In genomic region chr10:77898323-77899079, GRCh38 we compare ENCODE assay signal across 9 cellular contexts. TPM values are rescaled to one million over a fixed set of nuclear protein-coding genes. Genes with fewer than 3 reads are reported as not detected.
DNase-seq lines count a peak whose midpoint lies in the region; ATAC-seq and TF ChIP-seq lines count a peak whose summit lies in the region.
"Had no signal": no experiment of that assay in that cellular context is flagged by ENCODE, and none has a peak within 500 bp of the region (broad histone marks: within the 10 kb centered on the region; RNA-seq: fewer than 3 reads in every experiment).

No MANE protein-coding gene starts in this region.

- no peak overlapping the region for H3K4me3 ChIP-seq in SK-N-SH (ENCODE audit: low read depth in 2 of 2, low read length in 1 of 2)
- H3K4me3 ChIP-seq: GM23248 had no signal

- peak; percentile 79 for ATAC-seq in HG03442 (IDR thresholded peaks at IDR 0.05; ENCODE audit: unreplicated experiment)
- peak; percentile 61 for ATAC-seq in left colon
- ATAC-seq in HG02840 (IDR thresholded peaks at IDR 0.05; ENCODE audit: low FRiP score, unreplicated experiment) = no peak
- ATAC-seq in stimulated activated effector memory CD8-positive, alpha-beta T cell treated with anti-CD3 and anti-CD28 coated beads, Interleukin-12 subunit alpha, Interleukin-12 subunit beta, amount 100 ng/mL, for 72 hours = no peak

- 86% methylated on average over 9 of the region's 19 CpGs for WGBS in SK-N-SH (ENCODE audit: low lambda C conversion rate)

- no peaks in the 10 kb centered on the region for H3K27me3 ChIP-seq in SK-N-SH (ENCODE audit: insufficient read depth)

- peaks cover 35% of the 10 kb centered on the region for H3K4me1 Mint-ChIP-seq in stimulated activated effector memory CD8-positive, alpha-beta T cell treated with anti-CD3 and anti-CD28 coated beads, Interleukin-12 subunit alpha, Interleukin-12 subunit beta, amount 100 ng/mL, for 72 hours

- H3F3A ChIP-seq in SK-N-SH (replicated peaks; ENCODE audit: insufficient read depth) = no peaks in the 10 kb centered on the region

- POLR2A ChIA-PET in SK-N-SH (lab: Yijun Ruan, JAX) = no interaction called here

- no peaks in the 10 kb centered on the region for H3K9me3 ChIP-seq in SK-N-SH

- CTCF ChIA-PET in SK-N-SH (lab: Yijun Ruan, JAX) = interaction anchor here (0.9 to 1.1 kb wide), 2 partner anchors 13 to 24 kb away, joined by 3 read pairs; no protein-coding TSS in a partner anchor

- TF ChIP-seq CTCF in SK-N-SH (IDR thresholded peaks at IDR 0.05) = no peak

- H3K9ac ChIP-seq in SK-N-SH = no peak overlapping the region
- H3K9ac ChIP-seq: GM23248 had no signal

- H3K4me1 ChIP-seq in SK-N-SH (ENCODE audit: control insufficient read depth in 1 of 2, insufficient read depth in 2 of 2, low read depth in 1 of 2, low read length in 1 of 2) = peaks cover 7 to 51% of the 10 kb centered on the region in 2 experiments; a peak in 3 of 4 replicates

- peaks cover 100% of the 10 kb centered on the region for H3K79me2 ChIP-seq in SK-N-SH (ENCODE audit: insufficient read depth)

- H3K36me3 ChIP-seq in SK-N-SH (replicated peaks in 1 of 2; ENCODE audit: control insufficient read depth in 1 of 2, insufficient read depth in 2 of 2, low read length in 1 of 2) = no peaks in the 10 kb centered on the region

- peak overlapping the region in 1 of 2 experiments; percentile 86; a peak in 2 of 4 replicates for H3K27ac ChIP-seq in SK-N-SH (ENCODE audit: low read depth in 2 of 2, low read length in 1 of 2)

- no peak for TF ChIP-seq RAD21 in SK-N-SH (IDR thresholded peaks at IDR 0.05; ENCODE audit: low read length)

- TF ChIP-seq EP300 in SK-N-SH (IDR thresholded peaks at IDR 0.05; ENCODE audit: borderline replicate concordance in 1 of 2, low read depth in 1 of 2, low read length in 1 of 2) = no peak

- no peak overlapping the region for H2AFZ ChIP-seq in SK-N-SH (ENCODE audit: low read depth)
- H2AFZ ChIP-seq: GM23248 had no signal

- intact Hi-C loops in left colon (cut with DNase I, micrococcal nuclease) = no loop called here

- no peak overlapping the region for H3K27ac Mint-ChIP-seq in stimulated activated effector memory CD8-positive, alpha-beta T cell treated with anti-CD3 and anti-CD28 coated beads, Interleukin-12 subunit alpha, Interleukin-12 subunit beta, amount 100 ng/mL, for 72 hours

- no peaks in the 10 kb centered on the region for H3K9me2 ChIP-seq in SK-N-SH

- H3K4me2 ChIP-seq in SK-N-SH = 0 out of 2 replicates have a peak overlapping the region, but pooled peaks have one; percentile 6

- no peaks in the 10 kb centered on the region for H3K9me3 Mint-ChIP-seq in stimulated activated effector memory CD8-positive, alpha-beta T cell treated with anti-CD3 and anti-CD28 coated beads, Interleukin-12 subunit alpha, Interleukin-12 subunit beta, amount 100 ng/mL, for 72 hours

- H3K4me3 Mint-ChIP-seq in stimulated activated effector memory CD8-positive, alpha-beta T cell treated with anti-CD3 and anti-CD28 coated beads, Interleukin-12 subunit alpha, Interleukin-12 subunit beta, amount 100 ng/mL, for 72 hours = no peak overlapping the region

- H3K36me3 Mint-ChIP-seq in stimulated activated effector memory CD8-positive, alpha-beta T cell treated with anti-CD3 and anti-CD28 coated beads, Interleukin-12 subunit alpha, Interleukin-12 subunit beta, amount 100 ng/mL, for 72 hours = no peaks in the 10 kb centered on the region

- H4K20me1 ChIP-seq in SK-N-SH (ENCODE audit: insufficient read depth) = peaks cover 81% of the 10 kb centered on the region

- DNase-seq in A172 (ENCODE audit: low spot score) (peak; percentile 44), SK-N-SH (peak; percentile 57), left colon (peak in 1 of 2 donors; percentile 27)
- no peak for DNase-seq in activated CD8-positive, alpha-beta memory T cell treated with anti-CD3 and anti-CD28 coated beads for 24 hours
- DNase-seq in stimulated activated effector memory CD8-positive, alpha-beta T cell treated with anti-CD3 and anti-CD28 coated beads, Interleukin-12 subunit alpha, Interleukin-12 subunit beta, amount 100 ng/mL, for 72 hours (ENCODE audit: low spot score in 2 of 2) = no peak
- no peak for DNase-seq in activated effector memory CD4-positive, alpha-beta T cell treated with Interleukin-2 at 50 U/mL for 16 hours

TF ChIP-seq in SK-N-SH, 30 proteins besides CTCF, POLR2A, EP300 and RAD21:
- TF ChIP-seq GATA2 (CRISPR knock-in tag; IDR thresholded peaks at IDR 0.05) = 0 out of 2 replicates have a peak, but pooled peaks have one; percentile 7
- TF ChIP-seq NFIC (IDR thresholded peaks at IDR 0.05; ENCODE audit: borderline replicate concordance) = 0 out of 2 replicates have a peak, but pooled peaks have one; percentile 5
- no peak for TF ChIP-seq SMC3 (IDR thresholded peaks at IDR 0.05; ENCODE audit: low read depth, low read length)
- TF ChIP-seq RCOR1 (IDR thresholded peaks at IDR 0.05; ENCODE audit: low read length) = no peak
- TF ChIP-seq MXI1 (IDR thresholded peaks at IDR 0.05; ENCODE audit: low read depth, low read length) = no peak
- TF ChIP-seq, protein P1, sequence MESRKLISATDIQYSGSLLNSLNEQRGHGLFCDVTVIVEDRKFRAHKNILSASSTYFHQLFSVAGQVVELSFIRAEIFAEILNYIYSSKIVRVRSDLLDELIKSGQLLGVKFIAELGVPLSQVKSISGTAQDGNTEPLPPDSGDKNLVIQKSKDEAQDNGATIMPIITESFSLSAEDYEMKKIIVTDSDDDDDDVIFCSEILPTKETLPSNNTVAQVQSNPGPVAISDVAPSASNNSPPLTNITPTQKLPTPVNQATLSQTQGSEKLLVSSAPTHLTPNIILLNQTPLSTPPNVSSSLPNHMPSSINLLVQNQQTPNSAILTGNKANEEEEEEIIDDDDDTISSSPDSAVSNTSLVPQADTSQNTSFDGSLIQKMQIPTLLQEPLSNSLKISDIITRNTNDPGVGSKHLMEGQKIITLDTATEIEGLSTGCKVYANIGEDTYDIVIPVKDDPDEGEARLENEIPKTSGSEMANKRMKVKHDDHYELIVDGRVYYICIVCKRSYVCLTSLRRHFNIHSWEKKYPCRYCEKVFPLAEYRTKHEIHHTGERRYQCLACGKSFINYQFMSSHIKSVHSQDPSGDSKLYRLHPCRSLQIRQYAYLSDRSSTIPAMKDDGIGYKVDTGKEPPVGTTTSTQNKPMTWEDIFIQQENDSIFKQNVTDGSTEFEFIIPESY (IDR thresholded peaks at IDR 0.05; ENCODE audit: borderline replicate concordance, low read depth) = no peak
- no peak for TF ChIP-seq MEF2A (IDR thresholded peaks at IDR 0.05; ENCODE audit: borderline replicate concordance, low read depth)

RNA-seq across cellular contexts. Expression of gene DLG5, which starts 28.1 kb away (rescaled TPM):
- total RNA-seq in A172 (2014; rRNA removed; shearing (Covaris generic)) = 30.7 and 60.3 TPM in 2 replicates
- 15.3 and 31.3 TPM in 2 replicates for polyA plus RNA-seq in SK-N-SH (2012; rRNA removed)
- polyA plus RNA-seq in SK-N-SH (2012; cell fraction: cytosol; rRNA removed) = 17.4 and 24.5 TPM in 2 replicates
- polyA plus RNA-seq in SK-N-SH (2012; cell fraction: nucleus; rRNA removed) = 61.3 and 63.0 TPM in 2 replicates
- total RNA-seq in left colon = 10 to 100 TPM; 26.0 to 36.7 TPM

Comparison
In these comparisons a context has a peak if more than half of its experiments do, and no peak if none do; other contexts are left out.
1. DNase-seq: peak in A172 (single experiment) and SK-N-SH (single experiment); none in activated CD8-positive, alpha-beta memory T cell treated with anti-CD3 and anti-CD28 coated beads for 24 hours (single experiment), stimulated activated effector memory CD8-positive, alpha-beta T cell treated with anti-CD3 and anti-CD28 coated beads, Interleukin-12 subunit alpha, Interleukin-12 subunit beta, amount 100 ng/mL, for 72 hours (0 of 2) and activated effector memory CD4-positive, alpha-beta T cell treated with Interleukin-2 at 50 U/mL for 16 hours (single experiment).
2. ATAC-seq: peak in HG03442 (single experiment) and left colon (single experiment); none in HG02840 (single experiment) and stimulated activated effector memory CD8-positive, alpha-beta T cell treated with anti-CD3 and anti-CD28 coated beads, Interleukin-12 subunit alpha, Interleukin-12 subunit beta, amount 100 ng/mL, for 72 hours (single experiment).